In the genomic region with DNA sequence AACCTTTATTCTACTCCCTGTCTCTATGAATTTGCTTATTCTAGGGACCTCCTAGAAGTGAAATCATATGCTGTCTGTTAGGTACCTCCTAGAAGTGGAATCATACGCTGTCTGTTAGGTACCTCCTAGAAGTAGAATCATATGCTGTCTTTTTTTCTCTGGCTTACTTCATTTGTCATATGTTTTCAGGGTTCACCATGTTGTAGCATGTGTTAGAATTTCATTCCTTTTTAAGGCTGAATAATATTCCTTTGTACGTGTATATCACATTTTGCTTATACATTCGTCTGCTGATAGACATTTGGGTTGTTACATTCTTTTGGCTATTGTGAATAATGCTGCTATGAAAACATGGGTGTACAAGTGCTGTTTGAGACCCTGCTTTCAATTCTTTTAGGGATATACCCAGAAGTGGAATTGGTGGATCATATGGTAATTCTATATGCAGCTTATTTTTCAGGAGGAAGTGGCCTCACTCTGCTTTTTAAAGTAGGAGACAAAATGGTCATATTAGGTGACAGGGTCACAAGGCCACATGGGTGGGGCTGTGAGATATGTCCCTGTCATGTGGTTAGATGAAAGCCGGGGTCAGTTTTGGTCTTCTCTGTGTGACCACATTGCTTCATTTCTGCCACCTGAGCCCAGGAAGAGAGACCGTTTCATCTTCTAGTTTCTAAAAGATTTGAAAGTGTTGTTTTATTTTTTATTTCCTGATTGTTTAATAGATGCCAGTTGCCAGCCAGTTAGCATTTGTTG, we compare ENCODE assay signal across 10 cellular contexts.
DNase-seq lines count a peak whose midpoint lies in the region; ATAC-seq and TF ChIP-seq lines count a peak whose summit lies in the region.
"Had no signal": no experiment of that assay in that cellular context is flagged by ENCODE, and none has a peak within 500 bp of the region (broad histone marks: within the 10 kb centered on the region; RNA-seq: fewer than 3 reads in every experiment).

No MANE protein-coding gene starts in this region.

- no peaks in the 10 kb centered on the region for H3K27me3 Mint-ChIP-seq in effector memory CD8-positive, alpha-beta T cell

- ATAC-seq in GM19372 (IDR thresholded peaks at IDR 0.05; ENCODE audit: low read depth, unreplicated experiment) (peak; percentile 95), HG03159 (IDR thresholded peaks at IDR 0.05; ENCODE audit: unreplicated experiment) (peak; percentile 67)
- no peak for ATAC-seq in effector memory CD8-positive, alpha-beta T cell (replicated peaks)

- H3K4me3 Mint-ChIP-seq in effector memory CD8-positive, alpha-beta T cell, result no peak overlapping the region

- H3K9me3 Mint-ChIP-seq in effector memory CD8-positive, alpha-beta T cell, result no peaks in the 10 kb centered on the region

- H3K27ac Mint-ChIP-seq in effector memory CD8-positive, alpha-beta T cell, result peak overlapping the region; percentile 51 to 57

- TF ChIP-seq CTCF in suprapubic skin (IDR thresholded peaks at IDR 0.05), result no peak
- TF ChIP-seq CTCF in WERI-Rb-1 (IDR thresholded peaks at IDR 0.05; ENCODE audit: low read depth, low read length), result no peak

- TF ChIP-seq POLR2A in suprapubic skin (IDR thresholded peaks at IDR 0.05), result no peak

- no peaks in the 10 kb centered on the region for H3K9me3 ChIP-seq in suprapubic skin
- H3K9me3 ChIP-seq in WERI-Rb-1 (ENCODE audit: severe bottlenecking), result no peaks in the 10 kb centered on the region
- H3K9me3 ChIP-seq: BE2C had no signal

- 84% methylated on average over 5 of the region's 5 CpGs for WGBS in suprapubic skin

- no peaks in the 10 kb centered on the region for H3K27me3 ChIP-seq in suprapubic skin
- H3K27me3 ChIP-seq in WERI-Rb-1 (ENCODE audit: insufficient read depth, low read depth, severe bottlenecking), result no peaks in the 10 kb centered on the region
- H3K27me3 ChIP-seq: BE2C, dorsolateral prefrontal cortex had no signal

- H3K4me1 Mint-ChIP-seq in effector memory CD8-positive, alpha-beta T cell (ENCODE audit: low read depth in 2 of 2), result peaks cover 8% of the 10 kb centered on the region in 2 donors

- H3K36me3 ChIP-seq in suprapubic skin, result peaks cover 21% of the 10 kb centered on the region
- H3K36me3 ChIP-seq in WERI-Rb-1, result no peaks in the 10 kb centered on the region
- H3K36me3 ChIP-seq: BE2C had no signal

- DNase-seq in CD1c-positive myeloid dendritic cell (ENCODE audit: extremely low spot score), result peak; percentile 17
- DNase-seq in effector memory CD8-positive, alpha-beta T cell, result no peak
- DNase-seq in suprapubic skin (ENCODE audit: low spot score in 2 of 2), result no peak
- DNase-seq in NCI-H524 treated with DMSO at 0.1 percent for 48 hours (lab: John Stamatoyannopoulos, UW), result no peak
- no peak for DNase-seq in A172 (ENCODE audit: low spot score)
- DNase-seq in WERI-Rb-1, result no peak
- DNase-seq: BE2C, dorsolateral prefrontal cortex had no signal

- peaks cover 7% of the 10 kb centered on the region for H3K36me3 Mint-ChIP-seq in effector memory CD8-positive, alpha-beta T cell (ENCODE audit: insufficient read depth)

- H3K4me1 ChIP-seq in suprapubic skin, result no peaks in the 10 kb centered on the region
- H3K4me1 ChIP-seq: BE2C had no signal

- H3K27ac ChIP-seq in suprapubic skin (no peak overlapping the region), WERI-Rb-1 (no peak overlapping the region)
- H3K27ac ChIP-seq: dorsolateral prefrontal cortex had no signal

- no peak for TF ChIP-seq EP300 in suprapubic skin (IDR thresholded peaks at IDR 0.05)

- H3K4me3 ChIP-seq in suprapubic skin (no peak overlapping the region), WERI-Rb-1 (ENCODE audit: low read depth, low read length) (no peak overlapping the region)
- H3K4me3 ChIP-seq: dorsolateral prefrontal cortex had no signal
